In genomic region chr2:106165064-106165463, GRCh38 we compare ENCODE assay signal across 12 cellular contexts. TPM values are rescaled to one million over a fixed set of nuclear protein-coding genes. Genes with fewer than 3 reads are reported as not detected.
DNase-seq lines count a peak whose midpoint lies in the region; ATAC-seq, FAIRE-seq and TF ChIP-seq lines count a peak whose summit lies in the region.
"Had no signal": no experiment of that assay in that cellular context is flagged by ENCODE, and none has a peak within 500 bp of the region (broad histone marks: within the 10 kb centered on the region; RNA-seq: fewer than 3 reads in every experiment).

No MANE protein-coding gene starts in this region.

- H3F3A ChIP-seq in MM.1S (ENCODE audit: insufficient read depth, low read length): no peaks in the 10 kb centered on the region

- peak overlapping the region; percentile 96 for H3K4me2 ChIP-seq in BLaER1
- no peak overlapping the region for H3K4me2 ChIP-seq in MM.1S (ENCODE audit: low read depth, low read length)

- H3K4me1 ChIP-seq in BLaER1 (peaks cover 91% of the 10 kb centered on the region), MM.1S (ENCODE audit: low read length) (no peaks in the 10 kb centered on the region)
- H3K4me1 ChIP-seq: Peyer's patch had no signal

- H3K27me3 ChIP-seq in BLaER1 (no peaks in the 10 kb centered on the region), MM.1S (replicated peaks; ENCODE audit: insufficient read depth, low read length) (no peaks in the 10 kb centered on the region)
- H3K27me3 ChIP-seq: neutrophil, Peyer's patch had no signal

- POLR2A ChIA-PET in activated naive CD8-positive, alpha-beta T cell treated with anti-CD3 and anti-CD28 coated beads, Interleukin-2, amount 10 ng/mL, durations not matched to agents 7 days and 5 days (lab: Charles Lee): interaction anchor here (1.0 kb wide), 1 partner anchor 27 kb away, joined by 4 read pairs; no protein-coding TSS in a partner anchor
- POLR2A ChIA-PET in naive thymus-derived CD8-positive, alpha-beta T cell (lab: Charles Lee): interaction anchor here (1.0 to 2.6 kb wide), 5 partner anchors 8 to 28 kb away, joined by 3 to 12 read pairs (median 3); partner anchors contain the start of gene UXS1

- H2AFZ ChIP-seq in MM.1S (ENCODE audit: low read length): no peak overlapping the region

- peak overlapping the region; percentile 76 for H3K27ac Mint-ChIP-seq in activated naive CD8-positive, alpha-beta T cell treated with anti-CD3 and anti-CD28 coated beads, Interleukin-2, amount 10 ng/mL, durations not matched to agents 7 days and 5 days
- H3K27ac Mint-ChIP-seq in naive thymus-derived CD8-positive, alpha-beta T cell: peak overlapping the region; percentile 24 to 100 (median 91)
- no peak overlapping the region for H3K27ac Mint-ChIP-seq in Calu3 (ENCODE audit: unreplicated experiment)

- H4K20me1 ChIP-seq in BLaER1: peaks cover 9% of the 10 kb centered on the region
- no peaks in the 10 kb centered on the region for H4K20me1 ChIP-seq in MM.1S (ENCODE audit: insufficient read depth, low read length)

- H3K4me3 ChIP-seq in BLaER1 (no peak overlapping the region), MM.1S (ENCODE audit: low read length) (no peak overlapping the region)
- H3K4me3 ChIP-seq: Peyer's patch had no signal

- intact Hi-C loops in Calu3 (cut with micrococcal nuclease; ENCODE audit: unreplicated experiment): no loop called here

- CTCF ChIA-PET in Calu3 (lab: Charles Lee): no interaction called here

- FAIRE-seq in H54 (lab: Jason Lieb, UNC): no peak

- H3K27me3 Mint-ChIP-seq in activated naive CD8-positive, alpha-beta T cell treated with anti-CD3 and anti-CD28 coated beads, Interleukin-2, amount 10 ng/mL, durations not matched to agents 7 days and 5 days: no peaks in the 10 kb centered on the region
- no peaks in the 10 kb centered on the region for H3K27me3 Mint-ChIP-seq in naive thymus-derived CD8-positive, alpha-beta T cell
- no peaks in the 10 kb centered on the region for H3K27me3 Mint-ChIP-seq in Calu3 (ENCODE audit: unreplicated experiment)

- H3K9me3 ChIP-seq in BLaER1 (no peaks in the 10 kb centered on the region), MM.1S (replicated peaks; ENCODE audit: insufficient read depth, low read length) (no peaks in the 10 kb centered on the region)
- H3K9me3 ChIP-seq: neutrophil, Peyer's patch had no signal

- TF ChIP-seq CTCF in MM.1S (IDR thresholded peaks at IDR 0.05; ENCODE audit: low read length) (no peak), Calu3 (IDR thresholded peaks at IDR 0.05; ENCODE audit: unreplicated experiment) (no peak)

- TF ChIP-seq POLR2A in H54 (IDR thresholded peaks at IDR 0.05; ENCODE audit: low read depth, low read length): no peak

- peaks cover 2% of the 10 kb centered on the region for H3K9me3 Mint-ChIP-seq in activated naive CD8-positive, alpha-beta T cell treated with anti-CD3 and anti-CD28 coated beads, Interleukin-2, amount 10 ng/mL, durations not matched to agents 7 days and 5 days
- H3K9me3 Mint-ChIP-seq in naive thymus-derived CD8-positive, alpha-beta T cell: no peaks in the 10 kb centered on the region
- H3K9me3 Mint-ChIP-seq in Calu3 (ENCODE audit: low read depth, unreplicated experiment): no peaks in the 10 kb centered on the region

- no peak for ATAC-seq in activated naive CD8-positive, alpha-beta T cell treated with anti-CD3 and anti-CD28 coated beads, Interleukin-2, amount 10 ng/mL, durations not matched to agents 7 days and 5 days (ENCODE audit: low read depth)
- peak in 1 of 2 donors; percentile 7 for ATAC-seq in naive thymus-derived CD8-positive, alpha-beta T cell
- no peak for ATAC-seq in GM18861 (IDR thresholded peaks at IDR 0.05; ENCODE audit: unreplicated experiment)

- BruUV-seq in Calu3 (replicated peaks; lab: Mats Ljungman, UMichigan): no TSS peak

- peak overlapping the region; percentile 96 for H3K27ac ChIP-seq in BLaER1
- no peak overlapping the region for H3K27ac ChIP-seq in MM.1S (ENCODE audit: low read length)
- H3K27ac ChIP-seq: neutrophil had no signal

- H3K9ac ChIP-seq in BLaER1 (peak overlapping the region; percentile 60), MM.1S (ENCODE audit: low read length) (no peak overlapping the region)

- peaks cover 58% of the 10 kb centered on the region for H3K4me1 Mint-ChIP-seq in activated naive CD8-positive, alpha-beta T cell treated with anti-CD3 and anti-CD28 coated beads, Interleukin-2, amount 10 ng/mL, durations not matched to agents 7 days and 5 days
- H3K4me1 Mint-ChIP-seq in naive thymus-derived CD8-positive, alpha-beta T cell: peaks cover 57 to 98% (median 94%) of the 10 kb centered on the region in 4 donors
- H3K4me1 Mint-ChIP-seq in Calu3 (ENCODE audit: low read depth, unreplicated experiment): peaks cover 58% of the 10 kb centered on the region

- H3K4me3 Mint-ChIP-seq in activated naive CD8-positive, alpha-beta T cell treated with anti-CD3 and anti-CD28 coated beads, Interleukin-2, amount 10 ng/mL, durations not matched to agents 7 days and 5 days: peak overlapping the region; percentile 50
- peak overlapping the region; percentile 4 to 72 (median 65) for H3K4me3 Mint-ChIP-seq in naive thymus-derived CD8-positive, alpha-beta T cell
- H3K4me3 Mint-ChIP-seq in Calu3 (ENCODE audit: low read depth, unreplicated experiment): no peak overlapping the region

- peaks cover 4% of the 10 kb centered on the region; the same call in 1 of the 2 replicates for H3K79me2 ChIP-seq in MM.1S (ENCODE audit: low read length)

- H3K36me3 ChIP-seq in BLaER1: peaks cover 19% of the 10 kb centered on the region; the same call in 1 of the 2 replicates
- H3K36me3 ChIP-seq in MM.1S (replicated peaks; ENCODE audit: insufficient read depth, low read length): no peaks in the 10 kb centered on the region
- H3K36me3 ChIP-seq: neutrophil had no signal

- DNase-seq in ELF-1 (ENCODE audit: low read depth, low spot score) (peak; percentile 65), H54 (ENCODE audit: insufficient read length, low spot score) (no peak), MM.1S (no peak), Calu3 (no peak)
- no peak for DNase-seq in activated naive CD8-positive, alpha-beta T cell treated with anti-CD3 and anti-CD28 coated beads, Interleukin-2, amount 10 ng/mL, durations not matched to agents 7 days and 5 days
- DNase-seq in naive thymus-derived CD8-positive, alpha-beta T cell: no peak
- DNase-seq: cortex of kidney; Peyer's patch; stimulated activated naive CD4-positive, alpha-beta T cell treated with Interleukin-2 at 50 U/mL for 16 hours had no signal

- no peaks in the 10 kb centered on the region for H3K9me2 ChIP-seq in MM.1S (replicated peaks; ENCODE audit: insufficient read depth, low read length)

- H3K36me3 Mint-ChIP-seq in activated naive CD8-positive, alpha-beta T cell treated with anti-CD3 and anti-CD28 coated beads, Interleukin-2, amount 10 ng/mL, durations not matched to agents 7 days and 5 days: peaks cover 27% of the 10 kb centered on the region
- H3K36me3 Mint-ChIP-seq in naive thymus-derived CD8-positive, alpha-beta T cell: peaks cover 0 to 17% (median 5%) of the 10 kb centered on the region in 3 donors
- peaks cover 16% of the 10 kb centered on the region for H3K36me3 Mint-ChIP-seq in Calu3 (ENCODE audit: insufficient read depth, unreplicated experiment)

RNA-seq across cellular contexts. Expression of gene UXS1, which starts 29.0 kb away (rescaled TPM):
- 100 to 1,000 TPM; 100 to 104 TPM for total RNA-seq in activated naive CD8-positive, alpha-beta T cell treated with anti-CD3 and anti-CD28 coated beads, Interleukin-2, amount 10 ng/mL, durations not matched to agents 7 days and 5 days
- total RNA-seq in naive thymus-derived CD8-positive, alpha-beta T cell: 100 to 1,000 TPM; 186 to 187 TPM
- 100 to 1,000 TPM in 1 of 3 donors, 10 to 100 TPM in 2; 56.4 to 108 (median 74.9) TPM for polyA plus RNA-seq in naive thymus-derived CD8-positive, alpha-beta T cell
- 71.1 and 87.7 TPM in 2 replicates for total RNA-seq in Calu3 (2022)
